Comparison of ENCODE assay signal across 25 cellular contexts in the genomic region with DNA sequence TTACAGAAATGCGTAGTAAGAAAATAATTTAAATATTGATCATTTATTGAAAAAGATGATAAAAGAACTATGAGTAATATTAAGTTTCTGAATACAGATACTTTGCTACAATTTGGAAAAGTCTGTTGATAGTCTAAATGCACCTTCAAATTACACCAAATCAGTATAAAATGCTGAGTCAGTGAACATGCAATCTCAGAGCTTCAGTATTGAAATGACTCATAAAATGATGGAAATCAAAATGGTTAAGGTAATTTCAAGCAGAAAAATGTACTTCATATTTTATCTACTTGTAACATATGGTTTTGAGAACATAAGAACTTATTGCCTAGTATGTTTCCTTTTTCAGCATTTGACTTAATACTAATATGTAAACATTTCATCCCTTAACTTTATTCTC.
"Had no signal": no experiment of that assay in that cellular context is flagged by ENCODE, and none has a peak within 500 bp of the region (broad histone marks: within the 10 kb centered on the region; RNA-seq: fewer than 3 reads in every experiment).

No MANE protein-coding gene starts in this region.

- H3K9me3 Mint-ChIP-seq: nephron, neural progenitor cell had no signal

- H2AFZ ChIP-seq: parathyroid adenoma had no signal

- H3K27me3 Mint-ChIP-seq: naive thymus-derived CD4-positive, alpha-beta T cell; progenitor cell of endocrine pancreas; stimulated activated naive CD8-positive, alpha-beta T cell treated with anti-CD3 and anti-CD28 coated beads, Interleukin-15, amount 100 ng/mL, for 72 hours had no signal

- H3K27ac ChIP-seq: epithelial cell of prostate, left lung, neural progenitor cell, parathyroid adenoma, suprapubic skin, transverse colon, upper lobe of right lung, uterus had no signal

- H3K27me3 ChIP-seq: left lung, neural progenitor cell, suprapubic skin, transverse colon, upper lobe of right lung, uterus had no signal

- H3K4me3 Mint-ChIP-seq: naive thymus-derived CD4-positive, alpha-beta T cell; nephron; neural progenitor cell; stimulated activated naive CD8-positive, alpha-beta T cell treated with anti-CD3 and anti-CD28 coated beads, Interleukin-15, amount 100 ng/mL, for 72 hours had no signal

- FAIRE-seq: frontal cortex had no signal

- H3K9ac ChIP-seq: neural progenitor cell, parathyroid adenoma had no signal

- DNase-seq: cortex of kidney; left cardiac atrium; left lung; mesenchymal stem cell; midbrain; naive thymus-derived CD4-positive, alpha-beta T cell; stimulated activated CD4-positive, alpha-beta T cell treated with anti-CD3 and anti-CD28 coated beads, Interleukin-12 subunit alpha, Interleukin-12 subunit beta, amount 100 ng/mL, for 4 hours; stimulated activated CD4-positive, alpha-beta T cell treated with anti-CD3 and anti-CD28 coated beads, Interleukin-1b, Interleukin-23, amount 100 ng/mL, for 48 hours; stimulated activated CD4-positive, alpha-beta T cell treated with anti-CD3 and anti-CD28 coated beads, Interleukin-4, amount 100 ng/mL, for 1 hour; stimulated activated CD8-positive, alpha-beta memory T cell treated with anti-CD3 and anti-CD28 coated beads, Interleukin-4, amount 100 ng/mL, for 48 hours; stimulated activated naive CD4-positive, alpha-beta T cell; stimulated activated naive CD8-positive, alpha-beta T cell treated with anti-CD3 and anti-CD28 coated beads, Interleukin-15, amount 100 ng/mL, for 72 hours; transverse colon; upper lobe of right lung; uterus had no signal

- H3K4me1 Mint-ChIP-seq: naive thymus-derived CD4-positive, alpha-beta T cell; nephron; neural progenitor cell; stimulated activated naive CD8-positive, alpha-beta T cell treated with anti-CD3 and anti-CD28 coated beads, Interleukin-15, amount 100 ng/mL, for 72 hours had no signal

- H3K4me1 ChIP-seq: left lung, suprapubic skin, transverse colon, upper lobe of right lung, uterus had no signal

- H3K4me3 ChIP-seq: left lung, neural progenitor cell, smooth muscle cell, suprapubic skin, transverse colon, upper lobe of right lung, uterus had no signal

- H3K9me3 ChIP-seq: left lung, suprapubic skin, transverse colon, upper lobe of right lung, uterus had no signal

- H3K4me2 ChIP-seq: neural progenitor cell, smooth muscle cell had no signal

- H3K79me2 ChIP-seq: parathyroid adenoma had no signal

- H3K36me3 Mint-ChIP-seq: naive thymus-derived CD4-positive, alpha-beta T cell; neural progenitor cell had no signal

- H3K36me3 ChIP-seq: left lung, neural progenitor cell, suprapubic skin, transverse colon, upper lobe of right lung, uterus had no signal

- ATAC-seq: esophagus mucosa; left cardiac atrium; left lung; naive thymus-derived CD4-positive, alpha-beta T cell; sciatic nerve; stimulated activated naive CD8-positive, alpha-beta T cell treated with anti-CD3 and anti-CD28 coated beads, Interleukin-15, amount 100 ng/mL, for 72 hours; upper lobe of right lung had no signal

- H3K27ac Mint-ChIP-seq: naive thymus-derived CD4-positive, alpha-beta T cell; nephron; neural progenitor cell; progenitor cell of endocrine pancreas; stimulated activated naive CD8-positive, alpha-beta T cell treated with anti-CD3 and anti-CD28 coated beads, Interleukin-15, amount 100 ng/mL, for 72 hours had no signal
